ENCODE assay signal across 9 cellular contexts in the genomic region with DNA sequence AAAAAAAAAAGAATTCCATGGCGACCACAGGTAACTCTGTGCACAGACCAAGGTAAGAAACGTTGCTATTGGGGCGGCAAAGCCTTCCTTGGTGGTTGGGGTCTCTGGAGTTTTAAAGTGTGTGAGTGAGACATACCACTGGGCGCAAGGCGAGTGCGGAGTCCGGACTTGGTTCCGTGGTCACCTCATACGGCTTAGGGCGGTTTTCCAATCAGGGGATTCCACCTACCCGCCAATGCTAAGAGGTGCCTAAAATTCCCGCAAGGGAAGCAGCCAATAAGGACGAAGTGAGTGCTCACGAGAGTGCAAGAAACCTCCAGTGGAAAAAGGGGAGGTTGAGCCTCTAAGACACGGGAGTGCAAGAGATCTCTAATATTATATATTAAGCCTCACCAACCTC.
DNase-seq lines count a peak whose midpoint lies in the region; ATAC-seq and TF ChIP-seq lines count a peak whose summit lies in the region.
"Had no signal": no experiment of that assay in that cellular context is flagged by ENCODE, and none has a peak within 500 bp of the region (broad histone marks: within the 10 kb centered on the region; RNA-seq: fewer than 3 reads in every experiment).

No MANE protein-coding gene starts in this region.

- H3K4me1 ChIP-seq in thoracic aorta (ENCODE audit: control insufficient read depth in 1 of 2, low read depth in 2 of 2), result peaks cover 3 to 6% of the 10 kb centered on the region in 2 donors

- H3K9me3 ChIP-seq in thoracic aorta, result no peaks in the 10 kb centered on the region
- H3K9me3 ChIP-seq: adrenal gland had no signal

- DNase-seq in activated naive CD4-positive, alpha-beta T cell treated with anti-CD3 and anti-CD28 coated beads for 36 hours, result no peak
- DNase-seq in activated naive CD4-positive, alpha-beta T cell (lab: John Stamatoyannopoulos, UW), result no peak
- DNase-seq in astrocyte of the hippocampus (ENCODE audit: low read depth, low spot score) (peak; percentile 1), kidney epithelial cell (ENCODE audit: low read depth) (no peak), thoracic aorta (ENCODE audit: low spot score) (no peak), NCI-H1092 treated with DMSO at 0.1 percent for 48 hours (lab: John Stamatoyannopoulos, UW) (no peak)

- ATAC-seq in thoracic aorta (ENCODE audit: insufficient number of reproducible peaks, low FRiP score, low read depth) (no peak), GM19463 (IDR thresholded peaks at IDR 0.05; ENCODE audit: unreplicated experiment) (no peak), GM19351 (IDR thresholded peaks at IDR 0.05; ENCODE audit: unreplicated experiment) (no peak)

- H3K27me3 ChIP-seq in kidney epithelial cell (ENCODE audit: control insufficient read depth, insufficient read depth, low read length) (no peaks in the 10 kb centered on the region), thoracic aorta (replicated peaks; ENCODE audit: insufficient read depth) (no peaks in the 10 kb centered on the region)
- H3K27me3 ChIP-seq: adrenal gland had no signal

- H3K27me3 Mint-ChIP-seq in activated naive CD4-positive, alpha-beta T cell treated with anti-CD3 and anti-CD28 coated beads for 36 hours (ENCODE audit: low read depth), result peaks cover 6% of the 10 kb centered on the region

- TF ChIP-seq CTCF in kidney epithelial cell (IDR thresholded peaks at IDR 0.05; ENCODE audit: insufficient read depth, low read length, poor library complexity, severe bottlenecking) (no peak), thoracic aorta (IDR thresholded peaks at IDR 0.05) (no peak)

- intact Hi-C loops in activated naive CD4-positive, alpha-beta T cell treated with anti-CD3 and anti-CD28 coated beads for 36 hours (cut with micrococcal nuclease), result loop anchor here (5.0 kb wide), 2 partner anchors 488 to 723 kb away; no protein-coding TSS in a partner anchor

- no peak overlapping the region for H3K27ac ChIP-seq in thoracic aorta

- peak overlapping the region; percentile 96 for H3K4me3 ChIP-seq in kidney epithelial cell (ENCODE audit: low read depth, low read length)
- peak overlapping the region; percentile 92 for H3K4me3 ChIP-seq in thoracic aorta

- CTCF ChIA-PET in activated naive CD4-positive, alpha-beta T cell treated with anti-CD3 and anti-CD28 coated beads for 36 hours (lab: Charles Lee), result no interaction called here

- H3K4me3 Mint-ChIP-seq in activated naive CD4-positive, alpha-beta T cell treated with anti-CD3 and anti-CD28 coated beads for 36 hours, result peak overlapping the region; percentile 92

- H3K36me3 ChIP-seq in kidney epithelial cell (ENCODE audit: control insufficient read depth, insufficient read depth, low read length), result no peaks in the 10 kb centered on the region
- no peaks in the 10 kb centered on the region for H3K36me3 ChIP-seq in thoracic aorta
- H3K36me3 ChIP-seq: adrenal gland had no signal

- H3K36me3 Mint-ChIP-seq in activated naive CD4-positive, alpha-beta T cell treated with anti-CD3 and anti-CD28 coated beads for 36 hours (ENCODE audit: low read depth), result peaks cover 1% of the 10 kb centered on the region

- H3K4me1 Mint-ChIP-seq in activated naive CD4-positive, alpha-beta T cell treated with anti-CD3 and anti-CD28 coated beads for 36 hours (ENCODE audit: low read depth), result peaks cover 4% of the 10 kb centered on the region

- no peaks in the 10 kb centered on the region for H3K9me3 Mint-ChIP-seq in activated naive CD4-positive, alpha-beta T cell treated with anti-CD3 and anti-CD28 coated beads for 36 hours

- H3K27ac Mint-ChIP-seq in activated naive CD4-positive, alpha-beta T cell treated with anti-CD3 and anti-CD28 coated beads for 36 hours, result no peak overlapping the region
